ENCODE assay signal across 1 cellular context in genomic region chr5:837621-838121, GRCh38. TPM values are rescaled to one million over a fixed set of nuclear protein-coding genes. Genes with fewer than 3 reads are reported as not detected.
"Had no signal": no experiment of that assay in that cellular context is flagged by ENCODE, and none has a peak within 500 bp of the region (broad histone marks: within the 10 kb centered on the region; RNA-seq: fewer than 3 reads in every experiment).

No MANE protein-coding gene starts in this region.

RNA-seq across cellular contexts. Expression of gene ZDHHC11B, which starts 53.1 kb away (rescaled TPM):
- total RNA-seq: pulmonary artery endothelial cell had no signal
